In genomic region chr5:179870403-179870903, GRCh38 we compare ENCODE assay signal across 1 cellular context.
TF ChIP-seq lines count a peak whose summit lies in the region.

No MANE protein-coding gene starts in this region.

TF ChIP-seq in H1, 55 proteins besides CTCF, POLR2A, EP300 and RAD21:
- TF ChIP-seq BACH1 (IDR thresholded peaks at IDR 0.05; ENCODE audit: low read length) (no peak), KDM5A (IDR thresholded peaks at IDR 0.05; ENCODE audit: low read length) (no peak), TAF7 (optimal IDR thresholded peaks at IDR 0.05; ENCODE audit: borderline replicate concordance, low read depth, low read length) (no peak), TEAD4 (IDR thresholded peaks at IDR 0.05; ENCODE audit: low read depth, low read length) (no peak), GABPA (IDR thresholded peaks at IDR 0.05; ENCODE audit: borderline replicate concordance, insufficient read depth, low read length) (peak; percentile 11; the same call in 1 of the 2 replicates), HDAC2 (IDR thresholded peaks at IDR 0.05; ENCODE audit: borderline replicate concordance in 1 of 2, low read depth in 2 of 2, low read length in 2 of 2) (no peak), POLR2AphosphoS5 (IDR thresholded peaks at IDR 0.05; ENCODE audit: low read depth, low read length) (no peak), SP4 (IDR thresholded peaks at IDR 0.05; ENCODE audit: low read length) (no peak), HDAC6 (IDR thresholded peaks at IDR 0.05; ENCODE audit: low read depth, low read length) (no peak), JUN (IDR thresholded peaks at IDR 0.05; ENCODE audit: low read depth, low read length) (no peak), RNF2 (IDR thresholded peaks at IDR 0.05; ENCODE audit: borderline replicate concordance, low read depth, low read length, missing control alignments, poor library complexity, severe bottlenecking) (no peak), SIN3A (conservative IDR thresholded peaks at IDR 0.05 in 1 of 2, IDR thresholded peaks at IDR 0.05 in 1 of 2; ENCODE audit: low read depth in 1 of 2, low read length in 2 of 2) (0 out of 4 replicates have a peak, but pooled peaks of 1 of the 2 experiments have one; percentile 29), CBX5 (IDR thresholded peaks at IDR 0.05; ENCODE audit: low read depth, low read length) (no peak), CEBPB (IDR thresholded peaks at IDR 0.05; ENCODE audit: low read depth, low read length) (no peak), SIRT6 (IDR thresholded peaks at IDR 0.05; ENCODE audit: low read length) (no peak)
